ENCODE assay signal across 1 cellular context in genomic region chr16:50607970-50608557, GRCh38.
TF ChIP-seq lines count a peak whose summit lies in the region.

No MANE protein-coding gene starts in this region.

TF ChIP-seq in HepG2, 621 proteins besides CTCF, POLR2A, EP300 and RAD21:
- TF ChIP-seq AKAP8 (CRISPR knock-in tag; IDR thresholded peaks at IDR 0.05) (peak; percentile 37; the same call in 1 of the 2 replicates), TMF1 (CRISPR knock-in tag; IDR thresholded peaks at IDR 0.05; ENCODE audit: low read depth) (no peak), RBM22 (optimal IDR thresholded peaks at IDR 0.05; ENCODE audit: low read length) (peak; percentile 97), TARDBP (CRISPR knock-in tag; IDR thresholded peaks at IDR 0.05) (no peak), ZNF430 (CRISPR knock-in tag; IDR thresholded peaks at IDR 0.05) (no peak), ERF (CRISPR knock-in tag; IDR thresholded peaks at IDR 0.05) (no peak), HNRNPL (IDR thresholded peaks at IDR 0.05; ENCODE audit: low read depth, low read length) (no peak), SOX13 (IDR thresholded peaks at IDR 0.05) (no peak), SOX13 (CRISPR knock-in tag; conservative IDR thresholded peaks at IDR 0.05 in 1 of 2, IDR thresholded peaks at IDR 0.05 in 1 of 2) (no peak), RBFOX2 (IDR thresholded peaks at IDR 0.05; ENCODE audit: low read depth, low read length) (0 out of 2 replicates have a peak, but pooled peaks have one; percentile 5), MTA1 (CRISPR knock-in tag; IDR thresholded peaks at IDR 0.05; ENCODE audit: borderline replicate concordance) (no peak), ZIK1 (CRISPR knock-in tag; IDR thresholded peaks at IDR 0.05; ENCODE audit: borderline replicate concordance, low read depth) (no peak), SNAPC2 (CRISPR knock-in tag; IDR thresholded peaks at IDR 0.05) (no peak), ZNF260 (CRISPR knock-in tag; IDR thresholded peaks at IDR 0.05; ENCODE audit: borderline replicate concordance, low read depth) (no peak), CEBPG (CRISPR knock-in tag; IDR thresholded peaks at IDR 0.05) (no peak), IKZF4 (CRISPR knock-in tag; IDR thresholded peaks at IDR 0.05; ENCODE audit: borderline replicate concordance, low read depth, not compliant biosample characterization) (no peak), FOXA3 (CRISPR knock-in tag; IDR thresholded peaks at IDR 0.05) (no peak), DNMT3B (CRISPR knock-in tag; conservative IDR thresholded peaks at IDR 0.05) (no peak), AGO2 (optimal IDR thresholded peaks at IDR 0.05; ENCODE audit: low read depth, low read length) (peak; percentile 97), ZSCAN21 (CRISPR knock-in tag; IDR thresholded peaks at IDR 0.05; ENCODE audit: borderline replicate concordance) (no peak), POLR2G (IDR thresholded peaks at IDR 0.05; ENCODE audit: low read depth, low read length) (peak; percentile 42), TBL1XR1 (IDR thresholded peaks at IDR 0.05; ENCODE audit: borderline replicate concordance, low read length, partially characterized antibody) (no peak), HMGXB3 (CRISPR knock-in tag; IDR thresholded peaks at IDR 0.05; ENCODE audit: borderline replicate concordance) (no peak), POLR2AphosphoS2 (IDR thresholded peaks at IDR 0.05; ENCODE audit: low read depth, low read length) (0 out of 2 replicates have a peak, but pooled peaks have one; percentile 4), CENPX (CRISPR knock-in tag; IDR thresholded peaks at IDR 0.05) (no peak), RBM39 (IDR thresholded peaks at IDR 0.05; ENCODE audit: low read depth, low read length, poor library complexity, severe bottlenecking) (peak; percentile 51)
- TF ChIP-seq, protein P1, sequence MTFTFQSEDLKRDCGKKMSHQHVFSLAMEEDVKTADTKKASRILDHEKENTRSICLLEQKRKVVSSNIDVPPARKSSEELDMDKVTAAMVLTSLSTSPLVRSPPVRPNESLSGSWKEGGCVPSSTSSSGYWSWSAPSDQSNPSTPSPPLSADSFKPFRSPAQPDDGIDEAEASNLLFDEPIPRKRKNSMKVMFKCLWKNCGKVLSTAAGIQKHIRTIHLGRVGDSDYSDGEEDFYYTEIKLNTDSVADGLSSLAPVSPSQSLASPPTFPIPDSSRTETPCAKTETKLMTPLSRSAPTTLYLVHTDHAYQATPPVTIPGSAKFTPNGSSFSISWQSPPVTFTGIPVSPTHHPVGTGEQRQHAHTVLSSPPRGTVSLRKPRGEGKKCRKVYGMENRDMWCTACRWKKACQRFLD (CRISPR knock-in tag; IDR thresholded peaks at IDR 0.05; ENCODE audit: borderline replicate concordance), result no peak
TF ChIP-seq in HepG2: peak in this region for 7.
